ENCODE assay signal across 20 cellular contexts in genomic region chr5:622359-622758, GRCh38.
"Had no signal": no experiment of that assay in that cellular context is flagged by ENCODE, and none has a peak within 500 bp of the region (broad histone marks: within the 10 kb centered on the region; RNA-seq: fewer than 3 reads in every experiment).

No MANE protein-coding gene starts in this region.

- H3K27me3 ChIP-seq: transverse colon had no signal

- H3K79me2 ChIP-seq: parathyroid adenoma had no signal

- DNase-seq: activated CD4-positive, alpha-beta T cell treated with anti-CD3 and anti-CD28 coated beads, Interleukin-2, amount 50 U/mL, for 4 hours; activated CD4-positive, CD25-positive, alpha-beta regulatory T cell treated with anti-CD3 and anti-CD28 coated beads, Interleukin-2, amount 50 U/mL, for 72 hours; activated T-cell treated with anti-CD3 and anti-CD28 coated beads, Interleukin-2, amount 50 U/mL, for 1 hour; amniotic stem cell; foreskin fibroblast; glutamatergic neuron; hypothalamus; stimulated activated CD4-positive, alpha-beta T cell treated with anti-CD3 and anti-CD28 coated beads, Interleukin-15, amount 100 ng/mL, for 24 hours; stimulated activated CD4-positive, alpha-beta T cell treated with anti-CD3 and anti-CD28 coated beads, Interleukin-4, amount 100 ng/mL, for 24 hours; stimulated activated CD8-positive, alpha-beta memory T cell treated with anti-CD3 and anti-CD28 coated beads, Interleukin-4, amount 100 ng/mL, for 48 hours; stimulated activated naive CD8-positive, alpha-beta T cell treated with anti-CD3 and anti-CD28 coated beads, Interleukin-15, Interleukin-2, amounts not matched to agents 100 U/mL and 50 U/mL, for 24 hours; T-cell; T1000; transverse colon had no signal

- H3K4me3 Mint-ChIP-seq: activated CD8-positive, alpha-beta memory T cell treated with anti-CD3 and anti-CD28 coated beads, Interleukin-2, amount 10 ng/mL, durations not matched to agents 7 days and 5 days; activated naive CD4-positive, alpha-beta T cell treated with anti-CD3 and anti-CD28 coated beads, Interleukin-2, amount 50 U/mL, for 24 hours; mesothelial cell of epicardium; neural crest cell; T-cell had no signal

- H3K27me3 Mint-ChIP-seq: activated CD8-positive, alpha-beta memory T cell treated with anti-CD3 and anti-CD28 coated beads, Interleukin-2, amount 10 ng/mL, durations not matched to agents 7 days and 5 days; activated naive CD4-positive, alpha-beta T cell treated with anti-CD3 and anti-CD28 coated beads, Interleukin-2, amount 50 U/mL, for 24 hours; T-cell had no signal

- H3K9me3 Mint-ChIP-seq: activated naive CD4-positive, alpha-beta T cell treated with anti-CD3 and anti-CD28 coated beads, Interleukin-2, amount 50 U/mL, for 24 hours; mesothelial cell of epicardium; neural crest cell; T-cell had no signal

- H3K9ac ChIP-seq: parathyroid adenoma had no signal

- H3K4me3 ChIP-seq: coronary artery, transverse colon had no signal

- H3K9me3 ChIP-seq: transverse colon had no signal

- ATAC-seq: activated CD8-positive, alpha-beta memory T cell treated with anti-CD3 and anti-CD28 coated beads, Interleukin-2, amount 10 ng/mL, durations not matched to agents 7 days and 5 days; stimulated activated naive CD8-positive, alpha-beta T cell treated with anti-CD3 and anti-CD28 coated beads, Interleukin-15, Interleukin-2, amounts not matched to agents 100 U/mL and 50 U/mL, for 24 hours; T-cell had no signal

- H3K27ac ChIP-seq: coronary artery, parathyroid adenoma, transverse colon had no signal

- H3K27ac Mint-ChIP-seq: activated CD8-positive, alpha-beta memory T cell treated with anti-CD3 and anti-CD28 coated beads, Interleukin-2, amount 10 ng/mL, durations not matched to agents 7 days and 5 days; activated naive CD4-positive, alpha-beta T cell treated with anti-CD3 and anti-CD28 coated beads, Interleukin-2, amount 50 U/mL, for 24 hours; mesothelial cell of epicardium; T-cell had no signal

- H3K4me1 ChIP-seq: parathyroid adenoma, transverse colon had no signal

- H3K4me1 Mint-ChIP-seq: activated CD8-positive, alpha-beta memory T cell treated with anti-CD3 and anti-CD28 coated beads, Interleukin-2, amount 10 ng/mL, durations not matched to agents 7 days and 5 days; activated naive CD4-positive, alpha-beta T cell treated with anti-CD3 and anti-CD28 coated beads, Interleukin-2, amount 50 U/mL, for 24 hours; mesothelial cell of epicardium; neural crest cell had no signal
